ENCODE assay signal across 18 cellular contexts in genomic region chr9:126947529-126947928, GRCh38. TPM values are rescaled to one million over a fixed set of nuclear protein-coding genes. Genes with fewer than 3 reads are reported as not detected.
DNase-seq lines count a peak whose midpoint lies in the region; ATAC-seq, FAIRE-seq and TF ChIP-seq lines count a peak whose summit lies in the region.
"Had no signal": no experiment of that assay in that cellular context is flagged by ENCODE, and none has a peak within 500 bp of the region (broad histone marks: within the 10 kb centered on the region; RNA-seq: fewer than 3 reads in every experiment).

No MANE protein-coding gene starts in this region.

- peak overlapping the region; percentile 27 for H3K27ac Mint-ChIP-seq in type B pancreatic cell
- H3K27ac Mint-ChIP-seq in activated T-helper 1 cell treated with anti-CD3 and anti-CD28 coated beads, Interleukin-12 subunit alpha, Interleukin-12 subunit beta, Interleukin-2, Interleukin-4 antibody, amounts not matched to agents 30 ng/mL and 10 ng/mL and 1 ng/mL, durations not matched to agents 14 hours and 24 hours and 36 hours, result no peak overlapping the region
- H3K27ac Mint-ChIP-seq: naive thymus-derived CD8-positive, alpha-beta T cell had no signal

- H3K9me2 ChIP-seq in HCT116 (ENCODE audit: insufficient read depth), result no peaks in the 10 kb centered on the region

- RAD21 ChIA-PET in HCT116 (lab: Charles Lee; ENCODE audit: low non-redundant PET in 1 of 2, low total read pairs in 2 of 2, uncharacterized antibody in 2 of 2, unreplicated experiment in 2 of 2), result interaction anchor here (0.8 to 1.2 kb wide), 4 partner anchors 248 to 252 kb away, joined by 3 to 4 read pairs (median 3); no protein-coding TSS in a partner anchor
- RAD21 ChIA-PET in GM12878 (lab: Charles Lee; ENCODE audit: unreplicated experiment), result interaction anchor here (0.7 to 1.6 kb wide), 10 partner anchors 9 to 372 kb away, joined by 3 to 5 read pairs (median 3); no protein-coding TSS in a partner anchor

- SMC1A ChIA-PET in GM12878 (lab: Charles Lee; ENCODE audit: uncharacterized antibody, unreplicated experiment), result interaction anchor here (0.6 to 2.7 kb wide), 9 partner anchors 10 to 256 kb away, joined by 3 to 7 read pairs (median 4); no protein-coding TSS in a partner anchor

- peaks cover 0 to 9% of the 10 kb centered on the region in 2 experiments; a peak in 1 of 4 replicates for H3K4me1 ChIP-seq in HCT116 (ENCODE audit: control insufficient read depth in 1 of 2, insufficient read depth in 2 of 2, low read length in 2 of 2)
- no peaks in the 10 kb centered on the region for H3K4me1 ChIP-seq in GM12878 (ENCODE audit: control insufficient read depth, insufficient read depth, low read length)

- no peaks in the 10 kb centered on the region for H4K20me1 ChIP-seq in HCT116 (ENCODE audit: insufficient read depth)
- no peaks in the 10 kb centered on the region for H4K20me1 ChIP-seq in GM12878 (ENCODE audit: control insufficient read depth, insufficient read depth)

- WGBS in GM12878 (ENCODE audit: insufficient coverage, insufficient replicate concordance, low lambda C conversion rate, missing lambda C conversion rate), result 100% methylated on average over 1 of the region's 1 CpG

- TF ChIP-seq EP300 in GM12878 (IDR thresholded peaks at IDR 0.05; ENCODE audit: borderline replicate concordance in 1 of 2, control insufficient read depth in 1 of 2, low read depth in 2 of 2, low read length in 2 of 2), result no peak

- no peak overlapping the region for H2AFZ ChIP-seq in HCT116 (ENCODE audit: low read depth, low read length, poor library complexity, severe bottlenecking)
- no peak overlapping the region for H2AFZ ChIP-seq in GM12878 (ENCODE audit: control insufficient read depth, low read depth, low read length)

- H3K27me3 ChIP-seq in HCT116 (ENCODE audit: insufficient read depth, low read length), result no peaks in the 10 kb centered on the region
- H3K27me3 ChIP-seq in GM12878 (replicated peaks in 1 of 2; ENCODE audit: control insufficient read depth in 2 of 2, insufficient read depth in 2 of 2, low read length in 1 of 2), result no peaks in the 10 kb centered on the region
- H3K27me3 ChIP-seq: BLaER1 treated with 17β-estradiol and CSF1 and Interleukin-3, amounts not matched to agents 10 nM and 100 nM; MG63 had no signal

- no TSS peak for BruUV-seq in HCT116 (replicated peaks; lab: Mats Ljungman, UMichigan)
- BruUV-seq in GM12878 (replicated peaks; lab: Mats Ljungman, UMichigan), result no TSS peak

- intact Hi-C loops in left ventricle myocardium superior (cut with micrococcal nuclease) (no loop called here), cardiac septum (cut with DNase I) (loop anchor here (10.0 kb wide), 1 partner anchor 507 kb away; the partner anchor contains the start of genes LRSAM1 and RPL12), HCT116 (cut with micrococcal nuclease) (no loop called here), GM12878 (cut with micrococcal nuclease; ENCODE audit: unreplicated experiment) (loop anchor here (10.0 kb wide), 1 partner anchor 477 kb away; the partner anchor contains the start of gene ZNF79)
- intact Hi-C loops in activated T-helper 1 cell treated with anti-CD3 and anti-CD28 coated beads, Interleukin-12 subunit alpha, Interleukin-12 subunit beta, Interleukin-2, Interleukin-4 antibody, amounts not matched to agents 30 ng/mL and 10 ng/mL and 1 ng/mL, durations not matched to agents 14 hours and 24 hours and 36 hours (cut with micrococcal nuclease), result loop anchor here (10.0 kb wide), 1 partner anchor 507 kb away; the partner anchor contains the start of genes LRSAM1 and RPL12

- H3K9me3 Mint-ChIP-seq in type B pancreatic cell, result no peaks in the 10 kb centered on the region
- no peaks in the 10 kb centered on the region for H3K9me3 Mint-ChIP-seq in activated T-helper 1 cell treated with anti-CD3 and anti-CD28 coated beads, Interleukin-12 subunit alpha, Interleukin-12 subunit beta, Interleukin-2, Interleukin-4 antibody, amounts not matched to agents 30 ng/mL and 10 ng/mL and 1 ng/mL, durations not matched to agents 14 hours and 24 hours and 36 hours
- H3K9me3 Mint-ChIP-seq: naive thymus-derived CD8-positive, alpha-beta T cell had no signal

- no peak for TF ChIP-seq POLR2A in HCT116 (IDR thresholded peaks at IDR 0.05; ENCODE audit: borderline replicate concordance, extremely low read depth, insufficient read depth, insufficient read length)
- TF ChIP-seq POLR2A in GM12878 (IDR thresholded peaks at IDR 0.05; ENCODE audit: low read depth, low read length), result no peak

- H3K4me2 ChIP-seq in HCT116 (ENCODE audit: low read length), result no peak overlapping the region; the same call in 1 of the 2 replicates
- no peak overlapping the region for H3K4me2 ChIP-seq in GM12878 (ENCODE audit: control insufficient read depth, insufficient read depth)

- no peak for DNase-seq in left ventricle myocardium superior
- DNase-seq in cardiac septum (ENCODE audit: low spot score), result no peak
- peak; percentile 16 for DNase-seq in HCT116 (ENCODE audit: low read depth, low spot score)
- no peak for DNase-seq in GM12878 (ENCODE audit: low read depth, low spot score)
- no peak for DNase-seq in type B pancreatic cell (ENCODE audit: extremely low spot score, unreplicated experiment)
- DNase-seq in central memory CD4-positive, alpha-beta T cell, result no peak
- DNase-seq in EL, result no peak
- no peak for DNase-seq in activated T-helper 1 cell treated with anti-CD3 and anti-CD28 coated beads, Interleukin-12 subunit alpha, Interleukin-12 subunit beta, Interleukin-2, Interleukin-4 antibody, amounts not matched to agents 30 ng/mL and 10 ng/mL and 1 ng/mL, durations not matched to agents 14 hours and 24 hours and 36 hours (ENCODE audit: low spot score)
- DNase-seq: foreskin fibroblast, GOT3, kidney glomerular epithelial cell, MG63, NCI-H2227 treated with DMSO at 0.1 percent for 48 hours, SHP77 treated with DMSO at 0.1 percent for 48 hours had no signal

- no peaks in the 10 kb centered on the region for H3K27me3 Mint-ChIP-seq in type B pancreatic cell
- H3K27me3 Mint-ChIP-seq in activated T-helper 1 cell treated with anti-CD3 and anti-CD28 coated beads, Interleukin-12 subunit alpha, Interleukin-12 subunit beta, Interleukin-2, Interleukin-4 antibody, amounts not matched to agents 30 ng/mL and 10 ng/mL and 1 ng/mL, durations not matched to agents 14 hours and 24 hours and 36 hours (ENCODE audit: insufficient read depth), result peaks cover 20% of the 10 kb centered on the region

- CTCF ChIA-PET in HCT116 (lab: Charles Lee), result interaction anchor here (0.7 to 1.2 kb wide), 6 partner anchors 10 to 267 kb away, joined by 3 to 5 read pairs (median 3); no protein-coding TSS in a partner anchor
- CTCF ChIA-PET in GM12878 (lab: Yijun Ruan, JAX), result interaction anchor here (0.8 to 2.1 kb wide), 11 partner anchors 16 to 267 kb away, joined by 3 to 12 read pairs (median 4); no protein-coding TSS in a partner anchor

- TF ChIP-seq CTCF in HCT116 (IDR thresholded peaks at IDR 0.05 in 2 of 3, conservative IDR thresholded peaks at IDR 0.05 in 1 of 3; ENCODE audit: borderline replicate concordance in 1 of 3, insufficient read depth in 1 of 3, low read depth in 2 of 3, low read length in 2 of 3), result peak; percentile 41 to 65 (median 50); a peak in 5 of 6 replicates
- TF ChIP-seq CTCF in GM12878 (IDR thresholded peaks at IDR 0.05 in 2 of 3, conservative IDR thresholded peaks at IDR 0.05 in 1 of 3; ENCODE audit: control insufficient read depth in 2 of 3, extremely low read depth in 1 of 3, insufficient read depth in 1 of 3, low read depth in 3 of 3, low read length in 3 of 3), result peak; percentile 36 to 56 (median 45); a peak in 4 of 6 replicates
- no peak for TF ChIP-seq CTCF in type B pancreatic cell (conservative IDR thresholded peaks at IDR 0.05)

- peak; percentile 71 for TF ChIP-seq RAD21 in HCT116 (IDR thresholded peaks at IDR 0.05; ENCODE audit: low read depth)
- peak; percentile 59 for TF ChIP-seq RAD21 in GM12878 (IDR thresholded peaks at IDR 0.05; ENCODE audit: insufficient read depth, low read depth, low read length)

- peaks cover 16% of the 10 kb centered on the region for H3K4me1 Mint-ChIP-seq in type B pancreatic cell (ENCODE audit: unreplicated experiment)
- no peaks in the 10 kb centered on the region for H3K4me1 Mint-ChIP-seq in activated T-helper 1 cell treated with anti-CD3 and anti-CD28 coated beads, Interleukin-12 subunit alpha, Interleukin-12 subunit beta, Interleukin-2, Interleukin-4 antibody, amounts not matched to agents 30 ng/mL and 10 ng/mL and 1 ng/mL, durations not matched to agents 14 hours and 24 hours and 36 hours (ENCODE audit: low read depth)

- POLR2A ChIA-PET in HCT116 (lab: Charles Lee), result interaction anchor here (0.6 kb wide), 1 partner anchor 248 kb away, joined by 3 read pairs; no protein-coding TSS in a partner anchor
- POLR2A ChIA-PET in GM12878 (lab: Charles Lee), result no interaction called here

- H3K36me3 ChIP-seq in HCT116 (ENCODE audit: control insufficient read depth in 1 of 2, insufficient read depth in 2 of 2, low read length in 2 of 2) (no peaks in the 10 kb centered on the region), GM12878 (ENCODE audit: control insufficient read depth in 2 of 2, insufficient read depth in 2 of 2, low read length in 1 of 2) (no peaks in the 10 kb centered on the region)
- H3K36me3 ChIP-seq: BLaER1 treated with 17β-estradiol and CSF1 and Interleukin-3, amounts not matched to agents 10 nM and 100 nM; MG63 had no signal

- H3K9me3 ChIP-seq in HCT116 (ENCODE audit: control insufficient read depth in 1 of 2, insufficient read depth in 1 of 2, low read depth in 1 of 2, low read length in 2 of 2) (no peaks in the 10 kb centered on the region), GM12878 (replicated peaks; ENCODE audit: control insufficient read depth, insufficient read depth, low read length) (no peaks in the 10 kb centered on the region)
- H3K9me3 ChIP-seq: BLaER1 treated with 17β-estradiol and CSF1 and Interleukin-3, amounts not matched to agents 10 nM and 100 nM; MG63 had no signal

- peak; percentile 67 for ATAC-seq in left ventricle myocardium superior
- ATAC-seq in HCT116, result peak; percentile 95
- ATAC-seq in GM12878, result peak; percentile 66
- ATAC-seq: naive thymus-derived CD8-positive, alpha-beta T cell had no signal

- H3K79me2 ChIP-seq in HCT116 (ENCODE audit: insufficient read depth, low read length), result no peaks in the 10 kb centered on the region
- H3K79me2 ChIP-seq in GM12878 (ENCODE audit: control insufficient read depth, insufficient read depth, low read length), result no peaks in the 10 kb centered on the region

- in situ Hi-C loops in GM12878 (cut with MboI), result no loop called here

- no peak for FAIRE-seq in GM12878 (lab: Jason Lieb, UNC)
- FAIRE-seq: TTC549 had no signal

- no peak overlapping the region for H3K9ac ChIP-seq in HCT116 (ENCODE audit: low read length)
- H3K9ac ChIP-seq in GM12878 (ENCODE audit: control insufficient read depth, insufficient read depth, low read length), result no peak overlapping the region
- H3K9ac ChIP-seq: BLaER1 treated with 17β-estradiol and CSF1 and Interleukin-3, amounts not matched to agents 10 nM and 100 nM had no signal

- no peak overlapping the region for H3K27ac ChIP-seq in HCT116 (ENCODE audit: low read depth, low read length)
- no peak overlapping the region for H3K27ac ChIP-seq in GM12878 (ENCODE audit: control insufficient read depth, insufficient read depth)
- H3K27ac ChIP-seq: BLaER1 treated with 17β-estradiol and CSF1 and Interleukin-3, amounts not matched to agents 10 nM and 100 nM; HL-60 had no signal

- H3K4me3 ChIP-seq in HCT116 (replicated peaks in 1 of 2; ENCODE audit: low read depth in 1 of 2, low read length in 2 of 2) (no peak overlapping the region), GM12878 (no peak overlapping the region)
- H3K4me3 ChIP-seq: BLaER1 treated with 17β-estradiol and CSF1 and Interleukin-3, amounts not matched to agents 10 nM and 100 nM; MG63 had no signal

- no peaks in the 10 kb centered on the region for H3K36me3 Mint-ChIP-seq in type B pancreatic cell
- H3K36me3 Mint-ChIP-seq in activated T-helper 1 cell treated with anti-CD3 and anti-CD28 coated beads, Interleukin-12 subunit alpha, Interleukin-12 subunit beta, Interleukin-2, Interleukin-4 antibody, amounts not matched to agents 30 ng/mL and 10 ng/mL and 1 ng/mL, durations not matched to agents 14 hours and 24 hours and 36 hours (ENCODE audit: low read depth), result no peaks in the 10 kb centered on the region

- H3K4me3 Mint-ChIP-seq in type B pancreatic cell, result no peak overlapping the region
- H3K4me3 Mint-ChIP-seq in activated T-helper 1 cell treated with anti-CD3 and anti-CD28 coated beads, Interleukin-12 subunit alpha, Interleukin-12 subunit beta, Interleukin-2, Interleukin-4 antibody, amounts not matched to agents 30 ng/mL and 10 ng/mL and 1 ng/mL, durations not matched to agents 14 hours and 24 hours and 36 hours, result no peak overlapping the region
- H3K4me3 Mint-ChIP-seq: naive thymus-derived CD8-positive, alpha-beta T cell had no signal

RNA-seq across cellular contexts. Expression of gene RALGPS1, which starts 32.9 kb away (rescaled TPM):
- total RNA-seq in left ventricle myocardium superior (21.1 TPM), cardiac septum (21.8 TPM), HCT116 (2021; ENCODE audit: unreplicated experiment) (7.6 TPM), GM12878 (2014; rRNA removed) (3.1 and 3.8 TPM in 2 replicates), GM12878 (2014; rRNA removed; fragmentation: Illumina TruSeq; extraction: Trizol) (2.3 and 3.2 TPM in 2 replicates), GM12878 (2021) (3.1 and 3.6 TPM in 2 replicates), type B pancreatic cell (ENCODE audit: low replicate concordance) (16.7 and 30.0 TPM in 2 replicates)
- 4.2 and 7.3 TPM in 2 replicates for polyA plus RNA-seq in HCT116 (2012)
- total RNA-seq in GM12878 (2013; cell fraction: nucleolus; rRNA removed), result 36.2 and 37.8 TPM in 2 replicates
- 1.7 TPM for polyA plus RNA-seq in GM12878 (2011; ENCODE audit: low read depth)
- polyA plus RNA-seq in GM12878 (2011; rRNA removed) (5.2 and 5.5 TPM in 2 replicates), GM12878 (2014; fragmentation: Illumina TruSeq; extraction: Trizol) (2.2 and 2.3 TPM in 2 replicates), GM12878 (2014; fragmentation: Nextera tagmentation; extraction: Ambion mirVana) (under 1 TPM; 0.13 to 0.77 TPM), GM12878 (2014; rRNA removed) (3.4 and 5.6 TPM in 2 replicates), GM12878 (2016; fragmentation: Nextera tagmentation; extraction: Ambion mirVana) (1 to 10 TPM; 1.9 to 2.3 TPM)
- 5.2 and 5.5 TPM in 2 replicates for polyA plus RNA-seq in GM12878 (2011; cell fraction: cytosol; rRNA removed)
- polyA plus RNA-seq in GM12878 (2011; cell fraction: nucleus; rRNA removed), result 26.0 and 26.1 TPM in 2 replicates
- 1.6 and 1.8 TPM in 2 replicates for polyA plus RNA-seq in GM12878 (2012)
- 4.6 and 5.1 TPM in 2 replicates for polyA minus RNA-seq in GM12878 (2011; rRNA and poly(A)+ RNA removed)
- 2.1 and 2.3 TPM in 2 replicates for polyA minus RNA-seq in GM12878 (2011; cell fraction: cytosol; rRNA and poly(A)+ RNA removed)
- 7.4 and 17.2 TPM in 2 replicates for polyA minus RNA-seq in GM12878 (2011; cell fraction: nucleus; rRNA and poly(A)+ RNA removed)
- total RNA-seq in activated T-helper 1 cell treated with anti-CD3 and anti-CD28 coated beads, Interleukin-12 subunit alpha, Interleukin-12 subunit beta, Interleukin-2, Interleukin-4 antibody, amounts not matched to agents 30 ng/mL and 10 ng/mL and 1 ng/mL, durations not matched to agents 14 hours and 24 hours and 36 hours, result 1.4 and 1.8 TPM in 2 replicates

Comparison
In these comparisons a context has a peak if more than half of its experiments do, and no peak if none do; other contexts are left out.
1. intact Hi-C loops: an anchor here in cardiac septum (10.0 kb wide), GM12878 (10.0 kb wide) and activated T-helper 1 cell treated with anti-CD3 and anti-CD28 coated beads, Interleukin-12 subunit alpha, Interleukin-12 subunit beta, Interleukin-2, Interleukin-4 antibody, amounts not matched to agents 30 ng/mL and 10 ng/mL and 1 ng/mL, durations not matched to agents 14 hours and 24 hours and 36 hours (10.0 kb wide); none called in left ventricle myocardium superior and HCT116.